8 cellular contexts compared by ENCODE assay signal in the genomic region with DNA sequence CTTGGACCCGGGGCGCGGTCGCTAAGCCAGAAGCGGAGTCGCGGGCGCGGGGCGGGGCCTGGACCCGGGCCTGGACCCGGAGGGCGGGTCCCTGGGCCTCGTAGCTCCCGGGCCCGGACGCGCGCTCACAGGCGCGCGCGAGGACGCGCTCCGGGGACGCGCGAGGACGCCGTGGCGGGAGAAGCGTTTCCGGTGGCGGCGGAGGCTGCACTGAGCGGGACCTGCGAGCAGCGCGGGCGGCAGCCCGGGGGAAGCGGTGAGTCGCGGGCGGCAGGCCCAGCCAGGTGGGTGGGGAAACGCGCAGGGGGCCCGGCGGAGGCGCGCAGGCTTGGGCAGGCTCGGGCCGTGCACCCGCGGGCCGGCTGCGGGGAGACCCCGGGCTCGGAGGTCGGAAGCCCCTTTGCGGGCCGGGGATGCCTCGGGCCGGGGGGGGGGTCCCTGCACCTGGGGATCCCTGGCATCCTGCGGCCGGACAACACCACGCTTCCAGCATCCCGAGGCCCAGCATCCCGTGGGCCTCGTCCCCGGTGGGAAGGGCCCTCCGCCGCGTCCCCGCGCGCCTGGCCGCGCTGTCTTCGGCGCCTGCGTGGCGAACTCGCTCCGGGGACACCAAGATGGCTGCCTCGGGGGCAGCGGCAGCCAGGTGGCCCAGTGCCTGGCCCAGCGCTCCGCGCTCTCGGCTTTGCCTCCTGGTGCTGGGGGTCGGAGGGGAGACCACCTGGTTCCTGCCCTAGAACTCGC. TPM values are rescaled to one million over a fixed set of nuclear protein-coding genes. Genes with fewer than 3 reads are reported as not detected.
A peak's percentile ranks its signal among the peaks of the same experiment; 100 is the strongest.
DNase-seq lines count a peak whose midpoint lies in the region; ATAC-seq and TF ChIP-seq lines count a peak whose summit lies in the region.

A gene with protein sequence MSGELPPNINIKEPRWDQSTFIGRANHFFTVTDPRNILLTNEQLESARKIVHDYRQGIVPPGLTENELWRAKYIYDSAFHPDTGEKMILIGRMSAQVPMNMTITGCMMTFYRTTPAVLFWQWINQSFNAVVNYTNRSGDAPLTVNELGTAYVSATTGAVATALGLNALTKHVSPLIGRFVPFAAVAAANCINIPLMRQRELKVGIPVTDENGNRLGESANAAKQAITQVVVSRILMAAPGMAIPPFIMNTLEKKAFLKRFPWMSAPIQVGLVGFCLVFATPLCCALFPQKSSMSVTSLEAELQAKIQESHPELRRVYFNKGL (plus strand): TSS at position 177 of the 741 bp plus-strand sequence. CDS start 13,544 bp downstream, outside the sequence.

- no peaks in the 10 kb centered on the region for H3K9me3 Mint-ChIP-seq in activated naive CD8-positive, alpha-beta T cell treated with anti-CD3 and anti-CD28 coated beads, Interleukin-2, amount 10 ng/mL, durations not matched to agents 7 days and 5 days

- peaks cover 50% of the 10 kb centered on the region for H3K79me2 ChIP-seq in GM23248 (ENCODE audit: insufficient read depth)

- ATAC-seq in activated naive CD8-positive, alpha-beta T cell treated with anti-CD3 and anti-CD28 coated beads, Interleukin-2, amount 10 ng/mL, durations not matched to agents 7 days and 5 days (ENCODE audit: low read depth): peak; percentile 75

- H3K27me3 ChIP-seq in GM23248 (replicated peaks; ENCODE audit: insufficient read depth) (peaks cover 17% of the 10 kb centered on the region; the same call in 1 of the 2 replicates), cardiac muscle cell (peaks cover 2% of the 10 kb centered on the region), transverse colon (no peaks in the 10 kb centered on the region)

- H3K27ac ChIP-seq in GM23248 (peak within 1 kb of the TSS; percentile 44), cardiac muscle cell (no peak within 1 kb of the TSS), transverse colon (peak within 1 kb of the TSS; percentile 81 to 92 (median 88))

- intact Hi-C loops in transverse colon (cut with DNase I; ENCODE audit: low total_unique reads): no loop called here

- H3F3A ChIP-seq in GM23248 (ENCODE audit: insufficient read depth): no peaks in the 10 kb centered on the region

- H3K27ac Mint-ChIP-seq in activated naive CD8-positive, alpha-beta T cell treated with anti-CD3 and anti-CD28 coated beads, Interleukin-2, amount 10 ng/mL, durations not matched to agents 7 days and 5 days: peak within 1 kb of the TSS; percentile 93

- in situ Hi-C loops in GM23248 (cut with MboI) (no loop called here), transverse colon (cut with MboI; ENCODE audit: low pct_ligation_motif_present in 1 of 4, low pct_unique_long_range_greater_than_20kb in 1 of 4, low sequenced_read_pairs in 3 of 4) (no loop called here)

- no peak for TF ChIP-seq POLR2A in transverse colon (IDR thresholded peaks at IDR 0.05)

- peak within 1 kb of the TSS; percentile 92 for H3K4me3 Mint-ChIP-seq in activated naive CD8-positive, alpha-beta T cell treated with anti-CD3 and anti-CD28 coated beads, Interleukin-2, amount 10 ng/mL, durations not matched to agents 7 days and 5 days

- H3K27me3 Mint-ChIP-seq in activated naive CD8-positive, alpha-beta T cell treated with anti-CD3 and anti-CD28 coated beads, Interleukin-2, amount 10 ng/mL, durations not matched to agents 7 days and 5 days: peaks cover 15% of the 10 kb centered on the region

- H3K36me3 ChIP-seq in GM23248 (ENCODE audit: low read depth) (no peaks in the 10 kb centered on the region), cardiac muscle cell (peaks cover 5% of the 10 kb centered on the region), transverse colon (no peaks in the 10 kb centered on the region)

- H3K4me1 ChIP-seq in GM23248 (ENCODE audit: insufficient read depth) (peaks cover 15% of the 10 kb centered on the region), cardiac muscle cell (ENCODE audit: low read depth) (peaks cover 3% of the 10 kb centered on the region), transverse colon (peaks cover 9 to 34% (median 19%) of the 10 kb centered on the region in 4 donors)

- peak within 1 kb of the TSS; percentile 97 for H2AFZ ChIP-seq in GM23248

- POLR2A ChIA-PET in activated naive CD8-positive, alpha-beta T cell treated with anti-CD3 and anti-CD28 coated beads, Interleukin-2, amount 10 ng/mL, durations not matched to agents 7 days and 5 days (lab: Charles Lee): interaction anchor here (0.6 to 1.7 kb wide), 17 partner anchors 9 to 884 kb away, joined by 3 to 19 read pairs (median 3); no protein-coding TSS in a partner anchor

- H3K9me3 ChIP-seq in GM23248 (ENCODE audit: low read depth): no peaks in the 10 kb centered on the region
- H3K9me3 ChIP-seq in cardiac muscle cell (ENCODE audit: low read depth): no peaks in the 10 kb centered on the region
- no peaks in the 10 kb centered on the region for H3K9me3 ChIP-seq in transverse colon

- peak within 1 kb of the TSS; percentile 92 for H3K9ac ChIP-seq in GM23248

- no peaks in the 10 kb centered on the region for H3K9me2 ChIP-seq in GM23248 (ENCODE audit: insufficient read depth)

- peaks cover 45% of the 10 kb centered on the region for H3K4me1 Mint-ChIP-seq in activated naive CD8-positive, alpha-beta T cell treated with anti-CD3 and anti-CD28 coated beads, Interleukin-2, amount 10 ng/mL, durations not matched to agents 7 days and 5 days

- H4K20me1 ChIP-seq in GM23248 (ENCODE audit: insufficient read depth): no peaks in the 10 kb centered on the region; the same call in 1 of the 2 replicates

- peak; percentile 31 for DNase-seq in GF-D8 (lab: John Stamatoyannopoulos, UW)
- DNase-seq in GM23248: peak; percentile 87
- no peak for DNase-seq in LNCaP clone FGC (ENCODE audit: low read depth)
- peak; percentile 62 for DNase-seq in SKM-1 treated with dmso at 0.1 percent for 144 hours (lab: John Stamatoyannopoulos, UW; ENCODE audit: unreplicated experiment)
- peak; percentile 94 for DNase-seq in activated naive CD8-positive, alpha-beta T cell treated with anti-CD3 and anti-CD28 coated beads, Interleukin-2, amount 10 ng/mL, durations not matched to agents 7 days and 5 days
- DNase-seq in cardiac muscle cell (ENCODE audit: low read depth in 1 of 2, low spot score in 1 of 2): peak; percentile 77 to 82
- DNase-seq in pons (ENCODE audit: low spot score): peak; percentile 78
- DNase-seq in transverse colon: peak; percentile 85

- H3K4me3 ChIP-seq in GM23248 (peak within 1 kb of the TSS; percentile 100), LNCaP clone FGC (ENCODE audit: low read depth, low read length) (peak within 1 kb of the TSS; percentile 62), cardiac muscle cell (peak within 1 kb of the TSS; percentile 70), transverse colon (peak within 1 kb of the TSS; percentile 84 to 96 (median 93))

- H3K4me2 ChIP-seq in GM23248 (ENCODE audit: unreplicated experiment): peak within 1 kb of the TSS; percentile 95

- peaks cover 26% of the 10 kb centered on the region for H3K36me3 Mint-ChIP-seq in activated naive CD8-positive, alpha-beta T cell treated with anti-CD3 and anti-CD28 coated beads, Interleukin-2, amount 10 ng/mL, durations not matched to agents 7 days and 5 days

- TF ChIP-seq EP300 in transverse colon (IDR thresholded peaks at IDR 0.05; ENCODE audit: low read depth): no peak

- WGBS in GM23248 (ENCODE audit: low coverage in 1 of 2, low lambda C conversion rate in 2 of 2, missing lambda C conversion rate in 2 of 2), 2 experiments: 0 to 1% methylated on average over 61 to 76 of the region's 94 CpGs
- 1% methylated on average over 62 of the region's 94 CpGs; no CpG with 5 or more reads in 1 of the 2 donors for WGBS in transverse colon (ENCODE audit: low coverage in 1 of 2), 2 donors

- TF ChIP-seq CTCF in LNCaP clone FGC (IDR thresholded peaks at IDR 0.05; ENCODE audit: control insufficient read depth, extremely low read depth, insufficient read depth) (no peak), cardiac muscle cell (IDR thresholded peaks at IDR 0.05; ENCODE audit: low read depth, low read length) (no peak), transverse colon (IDR thresholded peaks at IDR 0.05) (peak in 1 of 5 experiments; percentile 5)

RNA-seq across cellular contexts. Expression of the gene that starts here (rescaled TPM):
- 73.0 and 96.4 TPM in 2 replicates for total RNA-seq in GM23248 (2014; rRNA removed; shearing (Covaris generic))
- polyA plus RNA-seq in GM23248 (2016; fragmentation: Nextera tagmentation; extraction: Ambion mirVana): 50.3 and 51.9 TPM in 2 replicates
- total RNA-seq in activated naive CD8-positive, alpha-beta T cell treated with anti-CD3 and anti-CD28 coated beads, Interleukin-2, amount 10 ng/mL, durations not matched to agents 7 days and 5 days: 100 to 1,000 TPM; 188 to 194 TPM
- 98.2 and 103 TPM in 2 replicates for total RNA-seq in cardiac muscle cell
- 81.5 and 102 TPM in 2 replicates for polyA plus RNA-seq in cardiac muscle cell
- total RNA-seq in transverse colon: 100 to 1,000 TPM in 2 of 4 donors, 10 to 100 TPM in 2; 15.7 to 192 (median 93.4) TPM
